1 cellular context compared by ENCODE assay signal in genomic region chr14:81067156-81067555, GRCh38.
TF ChIP-seq lines count a peak whose summit lies in the region.

No MANE protein-coding gene starts in this region.

TF ChIP-seq in GM23338, 12 proteins besides CTCF, POLR2A, EP300 and RAD21 (continued from another document):
- TF ChIP-seq, protein P1, sequence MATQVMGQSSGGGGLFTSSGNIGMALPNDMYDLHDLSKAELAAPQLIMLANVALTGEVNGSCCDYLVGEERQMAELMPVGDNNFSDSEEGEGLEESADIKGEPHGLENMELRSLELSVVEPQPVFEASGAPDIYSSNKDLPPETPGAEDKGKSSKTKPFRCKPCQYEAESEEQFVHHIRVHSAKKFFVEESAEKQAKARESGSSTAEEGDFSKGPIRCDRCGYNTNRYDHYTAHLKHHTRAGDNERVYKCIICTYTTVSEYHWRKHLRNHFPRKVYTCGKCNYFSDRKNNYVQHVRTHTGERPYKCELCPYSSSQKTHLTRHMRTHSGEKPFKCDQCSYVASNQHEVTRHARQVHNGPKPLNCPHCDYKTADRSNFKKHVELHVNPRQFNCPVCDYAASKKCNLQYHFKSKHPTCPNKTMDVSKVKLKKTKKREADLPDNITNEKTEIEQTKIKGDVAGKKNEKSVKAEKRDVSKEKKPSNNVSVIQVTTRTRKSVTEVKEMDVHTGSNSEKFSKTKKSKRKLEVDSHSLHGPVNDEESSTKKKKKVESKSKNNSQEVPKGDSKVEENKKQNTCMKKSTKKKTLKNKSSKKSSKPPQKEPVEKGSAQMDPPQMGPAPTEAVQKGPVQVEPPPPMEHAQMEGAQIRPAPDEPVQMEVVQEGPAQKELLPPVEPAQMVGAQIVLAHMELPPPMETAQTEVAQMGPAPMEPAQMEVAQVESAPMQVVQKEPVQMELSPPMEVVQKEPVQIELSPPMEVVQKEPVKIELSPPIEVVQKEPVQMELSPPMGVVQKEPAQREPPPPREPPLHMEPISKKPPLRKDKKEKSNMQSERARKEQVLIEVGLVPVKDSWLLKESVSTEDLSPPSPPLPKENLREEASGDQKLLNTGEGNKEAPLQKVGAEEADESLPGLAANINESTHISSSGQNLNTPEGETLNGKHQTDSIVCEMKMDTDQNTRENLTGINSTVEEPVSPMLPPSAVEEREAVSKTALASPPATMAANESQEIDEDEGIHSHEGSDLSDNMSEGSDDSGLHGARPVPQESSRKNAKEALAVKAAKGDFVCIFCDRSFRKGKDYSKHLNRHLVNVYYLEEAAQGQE (IDR thresholded peaks at IDR 0.05; ENCODE audit: unreplicated experiment) = no peak
